In the genomic region with DNA sequence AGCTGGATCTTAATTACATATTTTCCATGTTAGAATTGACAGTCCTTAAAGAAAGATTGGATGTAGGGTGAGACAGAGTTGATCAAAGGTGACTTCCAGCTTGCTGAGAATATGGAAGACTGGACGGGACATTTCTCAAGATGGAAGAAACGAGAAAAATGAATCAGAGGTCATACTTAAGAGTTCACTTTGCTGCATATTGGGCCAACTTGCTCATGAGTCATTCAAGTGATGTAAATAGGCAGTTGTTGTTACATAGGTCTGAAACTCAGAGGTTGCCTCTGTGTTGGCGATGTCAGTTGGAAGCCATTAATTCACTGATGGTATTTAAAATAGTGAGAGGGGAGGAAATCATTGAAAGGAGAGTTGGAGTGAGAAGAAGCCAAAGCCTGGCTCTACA, we compare ENCODE assay signal across 14 cellular contexts.
DNase-seq lines count a peak whose midpoint lies in the region; ATAC-seq and TF ChIP-seq lines count a peak whose summit lies in the region.
"Had no signal": no experiment of that assay in that cellular context is flagged by ENCODE, and none has a peak within 500 bp of the region (broad histone marks: within the 10 kb centered on the region; RNA-seq: fewer than 3 reads in every experiment).

No MANE protein-coding gene starts in this region.

- no peaks in the 10 kb centered on the region for H3K9me3 ChIP-seq in GM23248 (ENCODE audit: low read depth)
- no peaks in the 10 kb centered on the region for H3K9me3 ChIP-seq in psoas muscle
- H3K9me3 ChIP-seq: BLaER1 had no signal

- no peak overlapping the region for H3K4me3 ChIP-seq in GM23248
- H3K4me3 ChIP-seq in psoas muscle = no peak overlapping the region
- H3K4me3 ChIP-seq: BLaER1 had no signal

- intact Hi-C loops in psoas muscle (cut with DNase I) = no loop called here

- H3K9ac ChIP-seq in GM23248 = no peak overlapping the region
- H3K9ac ChIP-seq: BLaER1 had no signal

- H3F3A ChIP-seq in GM23248 (ENCODE audit: insufficient read depth) = peaks cover 10% of the 10 kb centered on the region; the same call in 1 of the 2 replicates

- no peaks in the 10 kb centered on the region for H3K79me2 ChIP-seq in GM23248 (ENCODE audit: insufficient read depth)

- WGBS in GM23248 (ENCODE audit: low coverage in 1 of 2, low lambda C conversion rate in 2 of 2, missing lambda C conversion rate in 2 of 2), 2 experiments = 97% methylated on average over 3 of the region's 3 CpGs
- WGBS in psoas muscle, 3 donors = 91 to 95% (median 92%) methylated on average over 3 of the region's 3 CpGs

- peak; percentile 4 for DNase-seq in GM23248
- peak; percentile 31 for DNase-seq in RWPE1 (ENCODE audit: low spot score)
- no peak for DNase-seq in psoas muscle
- no peak for DNase-seq in activated CD8-positive, alpha-beta memory T cell treated with anti-CD3 and anti-CD28 coated beads for 24 hours
- no peak for DNase-seq in GF-D8 (lab: John Stamatoyannopoulos, UW)
- DNase-seq: activated CD4-positive, alpha-beta memory T cell treated with anti-CD3 and anti-CD28 coated beads, Interleukin-2, amount 10 ng/mL, durations not matched to agents 7 days and 5 days; activated T-cell treated with anti-CD3 and anti-CD28 coated beads, Interleukin-2, amount 50 U/mL, for 48 hours; DMS153; midbrain; NCI-H1092; NCI-H69 had no signal

- CTCF ChIA-PET in RWPE1 (lab: Yijun Ruan, JAX) = interaction anchor here (1.1 kb wide), 1 partner anchor 52 kb away, joined by 3 read pairs; no protein-coding TSS in a partner anchor

- H3K4me2 ChIP-seq in GM23248 (ENCODE audit: unreplicated experiment) = no peak overlapping the region
- H3K4me2 ChIP-seq: BLaER1 had no signal

- H3K4me1 ChIP-seq in GM23248 (ENCODE audit: insufficient read depth) = peaks cover 10% of the 10 kb centered on the region; the same call in 1 of the 2 replicates
- peaks cover 21% of the 10 kb centered on the region for H3K4me1 ChIP-seq in psoas muscle
- H3K4me1 ChIP-seq: BLaER1 had no signal

- no peaks in the 10 kb centered on the region for H4K20me1 ChIP-seq in GM23248 (ENCODE audit: insufficient read depth)
- H4K20me1 ChIP-seq: BLaER1 had no signal

- no peak for TF ChIP-seq CTCF in RWPE1 (conservative IDR thresholded peaks at IDR 0.05; ENCODE audit: low read depth)
- TF ChIP-seq CTCF in psoas muscle (IDR thresholded peaks at IDR 0.05) = no peak

- in situ Hi-C loops in GM23248 (cut with MboI) = no loop called here

- no peaks in the 10 kb centered on the region for H3K27me3 ChIP-seq in GM23248 (replicated peaks; ENCODE audit: insufficient read depth)
- H3K27me3 ChIP-seq in psoas muscle (ENCODE audit: insufficient read depth in 3 of 3, low read length in 2 of 3) = no peaks in the 10 kb centered on the region
- H3K27me3 ChIP-seq: BLaER1 had no signal

- H3K36me3 ChIP-seq in GM23248 (ENCODE audit: low read depth) (no peaks in the 10 kb centered on the region), psoas muscle (ENCODE audit: insufficient read depth in 1 of 2, low read depth in 1 of 2) (no peaks in the 10 kb centered on the region)

- ATAC-seq in esophagus mucosa (peak; percentile 48), psoas muscle (peak in 3 of 4 donors; percentile 41 to 71 (median 58)), HG02798 (IDR thresholded peaks at IDR 0.05; ENCODE audit: poor library complexity, unreplicated experiment) (no peak)

- H3K9me2 ChIP-seq in GM23248 (ENCODE audit: insufficient read depth) = no peaks in the 10 kb centered on the region

- H3K27ac ChIP-seq in GM23248 = no peak overlapping the region
- no peak overlapping the region for H3K27ac ChIP-seq in RWPE1
- no peak overlapping the region for H3K27ac ChIP-seq in psoas muscle
- H3K27ac ChIP-seq: BLaER1 had no signal

- H2AFZ ChIP-seq in GM23248 = no peak overlapping the region

- POLR2A ChIA-PET in RWPE1 (lab: Yijun Ruan, JAX; ENCODE audit: low non-redundant PET) = no interaction called here

Comparison
In these comparisons a context has a peak if more than half of its experiments do, and no peak if none do; other contexts are left out.
1. DNase-seq: peak in GM23248 (single experiment) and RWPE1 (single experiment); none in psoas muscle (0 of 2), activated CD8-positive, alpha-beta memory T cell treated with anti-CD3 and anti-CD28 coated beads for 24 hours (single experiment) and GF-D8 (single experiment).